Comparison of ENCODE assay signal across 15 cellular contexts in the genomic region with DNA sequence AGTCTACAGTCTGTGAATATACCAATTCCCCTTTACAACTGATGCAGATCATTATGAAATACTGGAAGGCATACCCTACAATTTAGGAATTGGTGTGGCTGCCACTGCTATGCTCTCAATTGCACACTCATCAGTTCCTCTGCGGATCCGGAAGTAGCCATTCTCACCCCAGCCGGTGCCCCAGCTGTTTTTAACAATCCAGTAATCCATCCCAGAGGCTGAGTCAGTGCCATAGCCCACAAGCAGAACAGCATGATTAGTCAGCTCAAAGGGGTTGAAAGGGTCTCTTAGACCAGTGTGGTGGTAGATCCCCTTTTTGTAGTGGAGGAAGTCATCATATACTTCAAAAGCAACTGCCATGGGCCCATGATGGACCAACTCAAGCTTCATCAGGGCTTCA. TPM values are rescaled to one million over a fixed set of nuclear protein-coding genes. Genes with fewer than 3 reads are reported as not detected.
DNase-seq lines count a peak whose midpoint lies in the region; ATAC-seq and TF ChIP-seq lines count a peak whose summit lies in the region.
"Had no signal": no experiment of that assay in that cellular context is flagged by ENCODE, and none has a peak within 500 bp of the region (broad histone marks: within the 10 kb centered on the region; RNA-seq: fewer than 3 reads in every experiment).

No MANE protein-coding gene starts in this region.

- H3K27ac ChIP-seq in mesenchymal stem cell (ENCODE audit: low read length, poor library complexity, severe bottlenecking), result no peak overlapping the region

- H3K23ac ChIP-seq in mesenchymal stem cell (ENCODE audit: low read length in 2 of 2), result no peak overlapping the region

- no peak overlapping the region for H3K18ac ChIP-seq in mesenchymal stem cell (ENCODE audit: low read depth in 1 of 2, low read length in 2 of 2)

- peaks cover 62% of the 10 kb centered on the region for H3K36me3 Mint-ChIP-seq in activated T-cell treated with anti-CD3 and anti-CD28 coated beads, Interleukin-2, amount 50 U/mL, for 4 hours (ENCODE audit: insufficient read depth)

- H3K9me3 ChIP-seq in mesenchymal stem cell (ENCODE audit: control insufficient read depth, low read length), result no peaks in the 10 kb centered on the region

- no peak overlapping the region for H3K4me3 ChIP-seq in astrocyte of the spinal cord (ENCODE audit: low read depth, low read length)
- no peak overlapping the region for H3K4me3 ChIP-seq in mesenchymal stem cell (ENCODE audit: insufficient read depth in 1 of 2, low read depth in 1 of 2, low read length in 2 of 2)

- peaks cover 4% of the 10 kb centered on the region for H3K4me1 Mint-ChIP-seq in activated T-cell treated with anti-CD3 and anti-CD28 coated beads, Interleukin-2, amount 50 U/mL, for 4 hours (ENCODE audit: low read depth)

- peaks cover 4% of the 10 kb centered on the region for H3K79me1 ChIP-seq in mesenchymal stem cell (replicated peaks; ENCODE audit: low read length, poor library complexity, severe bottlenecking)

- no peak overlapping the region for H3K4ac ChIP-seq in mesenchymal stem cell (ENCODE audit: low read depth in 1 of 2, low read length in 2 of 2)

- no peak overlapping the region for H3K4me2 ChIP-seq in mesenchymal stem cell (ENCODE audit: low read length, poor library complexity, severe bottlenecking)

- no peak overlapping the region for H4K91ac ChIP-seq in mesenchymal stem cell (ENCODE audit: low read length)

- no peak overlapping the region for H3K14ac ChIP-seq in mesenchymal stem cell (ENCODE audit: low read length in 2 of 2)

- H2BK15ac ChIP-seq in mesenchymal stem cell (ENCODE audit: low read depth, poor library complexity, severe bottlenecking), result no peak overlapping the region

- H3K4me3 Mint-ChIP-seq in activated T-cell treated with anti-CD3 and anti-CD28 coated beads, Interleukin-2, amount 50 U/mL, for 4 hours, result no peak overlapping the region

- H3K4me1 ChIP-seq in mesenchymal stem cell (ENCODE audit: control insufficient read depth, insufficient read depth, low read depth, low read length), result peaks cover 2% of the 10 kb centered on the region

- H2BK120ac ChIP-seq in mesenchymal stem cell (ENCODE audit: low read depth, low read length), result no peak overlapping the region

- WGBS in mesenchymal stem cell, result 60% methylated on average over 1 of the region's 3 CpGs

- no peak for ATAC-seq in HG03159 (IDR thresholded peaks at IDR 0.05; ENCODE audit: unreplicated experiment)
- ATAC-seq in activated T-cell treated with anti-CD3 and anti-CD28 coated beads, Interleukin-2, amount 50 U/mL, for 4 hours, result no peak
- ATAC-seq: activated CD4-positive, CD25-positive, alpha-beta regulatory T cell treated with anti-CD3 and anti-CD28 coated beads, Interleukin-2, amount 50 U/mL, for 24 hours; right cardiac atrium had no signal

- DNase-seq in AG20443 (ENCODE audit: low spot score) (peak; percentile 17), HT1080 (ENCODE audit: low read depth) (peak; percentile 85), astrocyte of the spinal cord (ENCODE audit: low read depth, low spot score) (peak; percentile 63), mesenchymal stem cell (no peak), DMS53 treated with DMSO at 0.1 percent for 48 hours (lab: John Stamatoyannopoulos, UW; ENCODE audit: unreplicated experiment) (no peak), T-helper 2 cell (no peak)
- no peak for DNase-seq in activated T-cell treated with anti-CD3 and anti-CD28 coated beads, Interleukin-2, amount 50 U/mL, for 4 hours
- DNase-seq: activated CD8-positive, alpha-beta memory T cell treated with anti-CD3 and anti-CD28 coated beads, Interleukin-2, amount 50 U/mL, for 4 hours; activated naive CD4-positive, alpha-beta T cell treated with Interleukin-2 at 50 U/mL for 16 hours; caudate nucleus; effector CD8-positive, alpha-beta T cell; NCI-H82 had no signal

- in situ Hi-C loops in astrocyte of the spinal cord (cut with HindIII; ENCODE audit: low sequenced_read_pairs), result no loop called here

- peaks cover 4 to 7% of the 10 kb centered on the region in 2 experiments for H3K36me3 ChIP-seq in mesenchymal stem cell (ENCODE audit: control insufficient read depth in 1 of 2, insufficient read depth in 2 of 2, low read depth in 1 of 2, low read length in 2 of 2)

- H4K8ac ChIP-seq in mesenchymal stem cell (ENCODE audit: low read length), result no peak overlapping the region

- no peaks in the 10 kb centered on the region for H3K9me3 Mint-ChIP-seq in activated T-cell treated with anti-CD3 and anti-CD28 coated beads, Interleukin-2, amount 50 U/mL, for 4 hours

- no peak overlapping the region for H3K9ac ChIP-seq in mesenchymal stem cell (ENCODE audit: low read length)

- no peak overlapping the region for H2BK12ac ChIP-seq in mesenchymal stem cell (ENCODE audit: low read length in 2 of 2)

- H3K27me3 ChIP-seq in mesenchymal stem cell (ENCODE audit: control insufficient read depth in 1 of 2, insufficient read depth in 1 of 2, low read length in 2 of 2), result no peaks in the 10 kb centered on the region

- H2AK5ac ChIP-seq in mesenchymal stem cell (ENCODE audit: low read length, severe bottlenecking), result peak overlapping the region; percentile 15

- H2AFZ ChIP-seq in mesenchymal stem cell (ENCODE audit: low read depth, low read length), result no peak overlapping the region

- no peaks in the 10 kb centered on the region for H3K27me3 Mint-ChIP-seq in activated T-cell treated with anti-CD3 and anti-CD28 coated beads, Interleukin-2, amount 50 U/mL, for 4 hours (ENCODE audit: low read depth)

- no peak for TF ChIP-seq CTCF in astrocyte of the spinal cord (IDR thresholded peaks at IDR 0.05; ENCODE audit: low read depth, low read length)

- no peak overlapping the region for H2BK5ac ChIP-seq in mesenchymal stem cell (ENCODE audit: low read depth, low read length, poor library complexity, severe bottlenecking)

RNA-seq across cellular contexts. Expression of a gene that starts 43.6 kb away (rescaled TPM):
- 0.06 TPM in 1 of 2 replicates, not detected in the other for total RNA-seq in HT1080 (2014; rRNA removed; shearing (Covaris generic))
- not detected in 2 replicates for polyA plus RNA-seq in HT1080 (2015; cell fraction: cytosol; rRNA removed)
- polyA plus RNA-seq in HT1080 (2015; cell fraction: nucleus; rRNA removed), result not detected in 2 replicates
- polyA plus RNA-seq in mesenchymal stem cell (2013, experiment 1 of 2), result 491 TPM
- polyA plus RNA-seq in mesenchymal stem cell (2013, experiment 2 of 2), result 516 TPM
- 100 to 1,000 TPM in 2 of 3 donors, 10 to 100 TPM in 1; 67.2 to 129 (median 110) TPM for total RNA-seq in activated T-cell treated with anti-CD3 and anti-CD28 coated beads, Interleukin-2, amount 50 U/mL, for 4 hours

Comparison
In these comparisons a context has a peak if more than half of its experiments do, and no peak if none do; other contexts are left out.
1. DNase-seq: peak in AG20443 (single experiment), HT1080 (single experiment) and astrocyte of the spinal cord (single experiment); none in mesenchymal stem cell (single experiment), DMS53 treated with DMSO at 0.1 percent for 48 hours (single experiment), activated T-cell treated with anti-CD3 and anti-CD28 coated beads, Interleukin-2, amount 50 U/mL, for 4 hours (single experiment) and T-helper 2 cell (0 of 5).
2. RNA of a gene that starts 43.6 kb away (total RNA-seq): 67.2 to 129 TPM in activated T-cell treated with anti-CD3 and anti-CD28 coated beads, Interleukin-2, amount 50 U/mL, for 4 hours; 0.06 TPM in HT1080; every median in the first group is over 10 times any median in the second.